ENCODE assay signal across 11 cellular contexts in genomic region chr19:29804493-29804892, GRCh38. TPM values are rescaled to one million over a fixed set of nuclear protein-coding genes. Genes with fewer than 3 reads are reported as not detected.
DNase-seq lines count a peak whose midpoint lies in the region; ATAC-seq, FAIRE-seq and TF ChIP-seq lines count a peak whose summit lies in the region.
"Had no signal": no experiment of that assay in that cellular context is flagged by ENCODE, and none has a peak within 500 bp of the region (broad histone marks: within the 10 kb centered on the region; RNA-seq: fewer than 3 reads in every experiment).

No MANE protein-coding gene starts in this region.

- peak; percentile 18 for DNase-seq in GM18507 (ENCODE audit: extremely low spot score, insufficient read length, low read depth)
- DNase-seq in activated CD4-positive, alpha-beta memory T cell treated with anti-CD3 and anti-CD28 coated beads, Interleukin-2, amount 10 ng/mL, durations not matched to agents 7 days and 5 days: peak; percentile 22
- DNase-seq in omental fat pad (ENCODE audit: low spot score): no peak
- no peak for DNase-seq in heart left ventricle
- no peak for DNase-seq in caudate nucleus (lab: John Stamatoyannopoulos, UW)
- DNase-seq in cerebellar cortex (ENCODE audit: low spot score): no peak
- DNase-seq: H7, MV-4-11 had no signal

- no peak overlapping the region for H3K27ac Mint-ChIP-seq in activated CD4-positive, alpha-beta memory T cell treated with anti-CD3 and anti-CD28 coated beads, Interleukin-2, amount 10 ng/mL, durations not matched to agents 7 days and 5 days

- H3K27me3 ChIP-seq in heart left ventricle: no peaks in the 10 kb centered on the region

- H3K36me3 ChIP-seq in heart left ventricle: no peaks in the 10 kb centered on the region

- WGBS in heart left ventricle, 4 donors: 60 to 70% (median 66%) methylated on average over 3 of the region's 3 CpGs

- no peaks in the 10 kb centered on the region for H3K27me3 Mint-ChIP-seq in activated CD4-positive, alpha-beta memory T cell treated with anti-CD3 and anti-CD28 coated beads, Interleukin-2, amount 10 ng/mL, durations not matched to agents 7 days and 5 days

- no peaks in the 10 kb centered on the region for H3K36me3 Mint-ChIP-seq in activated CD4-positive, alpha-beta memory T cell treated with anti-CD3 and anti-CD28 coated beads, Interleukin-2, amount 10 ng/mL, durations not matched to agents 7 days and 5 days (ENCODE audit: low read depth)

- no peaks in the 10 kb centered on the region for H3K9me3 Mint-ChIP-seq in activated CD4-positive, alpha-beta memory T cell treated with anti-CD3 and anti-CD28 coated beads, Interleukin-2, amount 10 ng/mL, durations not matched to agents 7 days and 5 days

- no peak for TF ChIP-seq CTCF in omental fat pad (IDR thresholded peaks at IDR 0.05)
- TF ChIP-seq CTCF in heart left ventricle (IDR thresholded peaks at IDR 0.05): no peak

- no peak overlapping the region for H3K4me3 ChIP-seq in heart left ventricle

- POLR2A ChIA-PET in activated CD4-positive, alpha-beta memory T cell treated with anti-CD3 and anti-CD28 coated beads, Interleukin-2, amount 10 ng/mL, durations not matched to agents 7 days and 5 days (lab: Charles Lee): no interaction called here

- peaks cover 12% of the 10 kb centered on the region for H3K4me1 Mint-ChIP-seq in activated CD4-positive, alpha-beta memory T cell treated with anti-CD3 and anti-CD28 coated beads, Interleukin-2, amount 10 ng/mL, durations not matched to agents 7 days and 5 days

- H3K4me3 Mint-ChIP-seq in activated CD4-positive, alpha-beta memory T cell treated with anti-CD3 and anti-CD28 coated beads, Interleukin-2, amount 10 ng/mL, durations not matched to agents 7 days and 5 days: no peak overlapping the region

- no peak for TF ChIP-seq POLR2A in heart left ventricle (IDR thresholded peaks at IDR 0.05)

- FAIRE-seq in GM18507 (lab: Jason Lieb, UNC): peak; percentile 95
- FAIRE-seq: frontal cortex had no signal

- CTCF ChIA-PET in activated CD4-positive, alpha-beta memory T cell treated with anti-CD3 and anti-CD28 coated beads, Interleukin-2, amount 10 ng/mL, durations not matched to agents 7 days and 5 days (lab: Charles Lee): no interaction called here

- peaks cover 0 to 12% (median 0%) of the 10 kb centered on the region in 12 donors for H3K4me1 ChIP-seq in heart left ventricle

- peak; percentile 84 for ATAC-seq in GM19372 (IDR thresholded peaks at IDR 0.05; ENCODE audit: low read depth, unreplicated experiment)
- ATAC-seq in HG02973 (IDR thresholded peaks at IDR 0.05; ENCODE audit: unreplicated experiment): peak; percentile 48
- no peak for ATAC-seq in omental fat pad (ENCODE audit: low FRiP score)
- ATAC-seq in heart left ventricle: no peak

- no peak overlapping the region for H3K27ac ChIP-seq in heart left ventricle
- no peak overlapping the region for H3K27ac ChIP-seq in caudate nucleus (ENCODE audit: low read depth, low read length)

- intact Hi-C loops in heart left ventricle (cut with DNase I): no loop called here

- H3K9me3 ChIP-seq in heart left ventricle: no peaks in the 10 kb centered on the region

RNA-seq across cellular contexts. Expression of gene CCNE1, which starts 7.3 kb away (rescaled TPM):
- 10 to 100 TPM; 24.8 to 26.3 TPM for total RNA-seq in activated CD4-positive, alpha-beta memory T cell treated with anti-CD3 and anti-CD28 coated beads, Interleukin-2, amount 10 ng/mL, durations not matched to agents 7 days and 5 days
- total RNA-seq in omental fat pad (1 to 10 TPM in 3 of 4 donors, not detected in 1; 1.9 to 3.8 (median 2.9) TPM), heart left ventricle (1 to 10 TPM; 1.3 to 5.4 (median 2.5) TPM)
- 1 to 10 TPM; 1.5 to 4.5 TPM for polyA plus RNA-seq in heart left ventricle

Comparison
In these comparisons a context has a peak if more than half of its experiments do, and no peak if none do; other contexts are left out.
1. DNase-seq: peak in GM18507 (single experiment) and activated CD4-positive, alpha-beta memory T cell treated with anti-CD3 and anti-CD28 coated beads, Interleukin-2, amount 10 ng/mL, durations not matched to agents 7 days and 5 days (single experiment); none in omental fat pad (single experiment), heart left ventricle (0 of 5), caudate nucleus (0 of 61) and cerebellar cortex (single experiment).
2. ATAC-seq: peak in GM19372 (single experiment) and HG02973 (single experiment); none in omental fat pad (single experiment) and heart left ventricle (0 of 4).
3. RNA of gene CCNE1, which starts 7.3 kb away (total RNA-seq): 24.8 to 26.3 TPM in activated CD4-positive, alpha-beta memory T cell treated with anti-CD3 and anti-CD28 coated beads, Interleukin-2, amount 10 ng/mL, durations not matched to agents 7 days and 5 days; 1.9 to 3.8 TPM in omental fat pad and 1.3 to 5.4 TPM in heart left ventricle; every median in the first group is over 4 times any median in the second.